8 cellular contexts compared by ENCODE assay signal in the genomic region with DNA sequence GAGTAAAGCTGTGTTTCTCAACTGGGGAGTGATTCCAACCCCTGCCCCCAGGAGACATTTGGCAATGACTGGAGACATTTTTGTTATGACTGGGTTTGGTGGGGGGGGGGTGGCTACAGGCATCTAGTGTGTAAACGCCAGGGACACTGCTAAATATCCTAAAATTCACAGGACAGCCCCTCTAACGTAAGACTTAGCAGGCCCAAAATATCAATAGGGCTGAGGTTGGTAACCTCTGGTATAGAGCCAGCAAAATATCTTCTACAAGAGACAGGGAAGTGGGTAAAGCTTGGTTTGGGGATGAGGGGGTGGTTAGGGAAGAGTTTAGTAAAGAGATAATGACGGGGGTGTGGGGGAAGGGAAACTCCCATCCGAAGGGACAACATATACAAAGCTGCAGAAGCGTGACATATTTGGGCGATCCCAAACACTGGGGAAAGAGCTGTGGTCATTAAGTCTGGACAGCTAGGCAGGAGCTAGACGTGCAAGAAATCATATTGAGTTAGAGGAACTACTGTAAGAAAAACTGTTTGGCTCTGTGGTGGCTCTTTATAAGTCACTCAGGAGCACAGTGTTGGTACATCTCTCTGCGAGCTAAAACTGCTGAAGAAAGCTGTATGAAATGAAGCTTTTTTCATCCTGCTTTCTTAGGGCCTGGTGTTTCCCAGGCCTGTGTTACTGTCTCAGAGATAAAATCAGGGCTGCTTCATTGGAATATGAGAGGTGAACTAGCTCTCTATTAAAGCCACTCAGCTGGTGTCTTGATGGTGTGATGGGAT. TPM values are rescaled to one million over a fixed set of nuclear protein-coding genes. Genes with fewer than 3 reads are reported as not detected.
A peak's percentile ranks its signal among the peaks of the same experiment; 100 is the strongest.
DNase-seq lines count a peak whose midpoint lies in the region; ATAC-seq and TF ChIP-seq lines count a peak whose summit lies in the region.

No MANE protein-coding gene starts in this region.

- peak overlapping the region; percentile 95 for H3K27ac Mint-ChIP-seq in activated CD4-positive, alpha-beta memory T cell treated with anti-CD3 and anti-CD28 coated beads, Interleukin-2, amount 10 ng/mL, durations not matched to agents 7 days and 5 days

- 40% methylated on average over 8 of the region's 8 CpGs for WGBS in right lobe of liver (ENCODE audit: insufficient coverage, low coverage, low lambda C conversion rate, missing lambda C conversion rate)
- 31 to 38% methylated on average over 8 of the region's 8 CpGs for WGBS in upper lobe of left lung, 2 donors

- intact Hi-C loops in right lobe of liver (cut with DNase I), result loop anchor here (10.0 kb wide), 1 partner anchor 71 kb away; the partner anchor contains the start of gene SPG11 (in 2 of the 2)

- H3K36me3 Mint-ChIP-seq in activated CD4-positive, alpha-beta memory T cell treated with anti-CD3 and anti-CD28 coated beads, Interleukin-2, amount 10 ng/mL, durations not matched to agents 7 days and 5 days (ENCODE audit: low read depth), result peaks cover 35% of the 10 kb centered on the region

- CTCF ChIA-PET in activated CD4-positive, alpha-beta memory T cell treated with anti-CD3 and anti-CD28 coated beads, Interleukin-2, amount 10 ng/mL, durations not matched to agents 7 days and 5 days (lab: Charles Lee), result interaction anchor here (0.7 to 15.9 kb wide), 18 partner anchors 9 to 193 kb away, joined by 3 to 399 read pairs (median 4); partner anchors contain the start of genes B2M, PATL2 and SPG11

- no peak for TF ChIP-seq CTCF in right lobe of liver (IDR thresholded peaks at IDR 0.05)
- TF ChIP-seq CTCF in upper lobe of left lung (IDR thresholded peaks at IDR 0.05), result peak in 1 of 6 experiments; percentile 13

- H3K27me3 Mint-ChIP-seq in activated CD4-positive, alpha-beta memory T cell treated with anti-CD3 and anti-CD28 coated beads, Interleukin-2, amount 10 ng/mL, durations not matched to agents 7 days and 5 days, result no peaks in the 10 kb centered on the region

- TF ChIP-seq POLR2A in right lobe of liver (IDR thresholded peaks at IDR 0.05), result no peak
- peak in 1 of 4 donors; percentile 44 for TF ChIP-seq POLR2A in upper lobe of left lung (IDR thresholded peaks at IDR 0.05)

- peak; percentile 67 for DNase-seq in activated CD4-positive, alpha-beta memory T cell treated with anti-CD3 and anti-CD28 coated beads, Interleukin-2, amount 10 ng/mL, durations not matched to agents 7 days and 5 days
- no peak for DNase-seq in right lobe of liver
- DNase-seq in upper lobe of left lung, result peak in 1 of 2 donors; percentile 51
- no peak for DNase-seq in mesenteric fat pad (ENCODE audit: low spot score)

- H3K4me1 Mint-ChIP-seq in activated CD4-positive, alpha-beta memory T cell treated with anti-CD3 and anti-CD28 coated beads, Interleukin-2, amount 10 ng/mL, durations not matched to agents 7 days and 5 days, result peaks cover 73% of the 10 kb centered on the region

- H3K9ac ChIP-seq in BLaER1 treated with 17β-estradiol and CSF1 and Interleukin-3, amounts not matched to agents 10 nM and 100 nM, result peak overlapping the region; percentile 30 to 69 (median 60); a peak in 20 of 22 replicates

- H3K9me3 Mint-ChIP-seq in activated CD4-positive, alpha-beta memory T cell treated with anti-CD3 and anti-CD28 coated beads, Interleukin-2, amount 10 ng/mL, durations not matched to agents 7 days and 5 days, result no peaks in the 10 kb centered on the region

- peaks cover 29 to 64% (median 34%) of the 10 kb centered on the region in 10 experiments for H3K4me1 ChIP-seq in BLaER1 treated with 17β-estradiol and CSF1 and Interleukin-3, amounts not matched to agents 10 nM and 100 nM
- peaks cover 0 to 3% (median 0%) of the 10 kb centered on the region in 4 donors for H3K4me1 ChIP-seq in right lobe of liver
- H3K4me1 ChIP-seq in upper lobe of left lung, result peaks cover 8 to 28% (median 21%) of the 10 kb centered on the region in 4 donors

- peak overlapping the region in 2 of 10 experiments; percentile 11 to 13; a peak in 3 of 20 replicates for H3K4me3 ChIP-seq in BLaER1 treated with 17β-estradiol and CSF1 and Interleukin-3, amounts not matched to agents 10 nM and 100 nM
- no peak overlapping the region for H3K4me3 ChIP-seq in right lobe of liver
- peak overlapping the region in 1 of 4 donors; percentile 10 for H3K4me3 ChIP-seq in upper lobe of left lung

- H3K27ac ChIP-seq in BLaER1 treated with 17β-estradiol and CSF1 and Interleukin-3, amounts not matched to agents 10 nM and 100 nM, result peak overlapping the region; percentile 65 to 88 (median 79)
- H3K27ac ChIP-seq in right lobe of liver (peak overlapping the region; percentile 4 to 48 (median 31)), upper lobe of left lung (peak overlapping the region; percentile 69 to 79 (median 78))

- H3K4me3 Mint-ChIP-seq in activated CD4-positive, alpha-beta memory T cell treated with anti-CD3 and anti-CD28 coated beads, Interleukin-2, amount 10 ng/mL, durations not matched to agents 7 days and 5 days, result peak overlapping the region; percentile 79

- H3K4me2 ChIP-seq in BLaER1 treated with 17β-estradiol and CSF1 and Interleukin-3, amounts not matched to agents 10 nM and 100 nM, result peak overlapping the region; percentile 68 to 85 (median 76)

- no peaks in the 10 kb centered on the region for H4K20me1 ChIP-seq in BLaER1 treated with 17β-estradiol and CSF1 and Interleukin-3, amounts not matched to agents 10 nM and 100 nM

- peaks cover 0 to 16% (median 11%) of the 10 kb centered on the region in 11 experiments; a peak in 11 of 22 replicates for H3K36me3 ChIP-seq in BLaER1 treated with 17β-estradiol and CSF1 and Interleukin-3, amounts not matched to agents 10 nM and 100 nM
- H3K36me3 ChIP-seq in right lobe of liver (no peaks in the 10 kb centered on the region), upper lobe of left lung (peaks cover 0 to 9% (median 0%) of the 10 kb centered on the region in 4 donors)

- POLR2A ChIA-PET in activated CD4-positive, alpha-beta memory T cell treated with anti-CD3 and anti-CD28 coated beads, Interleukin-2, amount 10 ng/mL, durations not matched to agents 7 days and 5 days (lab: Charles Lee), result interaction anchor here (0.6 to 37.6 kb wide), 21 partner anchors 12 to 935 kb away, joined by 3 to 4153 read pairs (median 6); partner anchors contain the start of genes B2M, CTDSPL2, EIF3J and HYPK

- H3K27me3 ChIP-seq in BLaER1 treated with 17β-estradiol and CSF1 and Interleukin-3, amounts not matched to agents 10 nM and 100 nM, result no peaks in the 10 kb centered on the region
- no peaks in the 10 kb centered on the region for H3K27me3 ChIP-seq in right lobe of liver
- H3K27me3 ChIP-seq in upper lobe of left lung, result no peaks in the 10 kb centered on the region

- no peak for TF ChIP-seq EP300 in upper lobe of left lung (IDR thresholded peaks at IDR 0.05)

- peak; percentile 44 for ATAC-seq in HG02798 (IDR thresholded peaks at IDR 0.05; ENCODE audit: poor library complexity, unreplicated experiment)
- peak; percentile 49 to 72 (median 60) for ATAC-seq in right lobe of liver
- peak; percentile 66 to 81 for ATAC-seq in upper lobe of left lung (ENCODE audit: low FRiP score in 2 of 2)
- no peak for ATAC-seq in GM19035 (IDR thresholded peaks at IDR 0.05; ENCODE audit: unreplicated experiment)
- no peak for ATAC-seq in HG03196 (IDR thresholded peaks at IDR 0.05; ENCODE audit: unreplicated experiment)

- H3K9me3 ChIP-seq in BLaER1 treated with 17β-estradiol and CSF1 and Interleukin-3, amounts not matched to agents 10 nM and 100 nM (replicated peaks in 1 of 11), result no peaks in the 10 kb centered on the region
- H3K9me3 ChIP-seq in right lobe of liver (no peaks in the 10 kb centered on the region), upper lobe of left lung (no peaks in the 10 kb centered on the region)

RNA-seq across cellular contexts. Expression of gene TRIM69, which starts 0.7 kb away (rescaled TPM):
- 10 to 100 TPM; 83.4 to 88.2 TPM for total RNA-seq in activated CD4-positive, alpha-beta memory T cell treated with anti-CD3 and anti-CD28 coated beads, Interleukin-2, amount 10 ng/mL, durations not matched to agents 7 days and 5 days
- total RNA-seq in right lobe of liver, result 10 to 100 TPM in 1 of 6 experiments, 1 to 10 TPM in 5; 3.8 to 16.9 (median 6.5) TPM
- 10 to 100 TPM; 10.3 to 29.3 (median 18.3) TPM for total RNA-seq in upper lobe of left lung
- total RNA-seq in mesenteric fat pad, result 18.1 TPM

RNA-seq across cellular contexts. Expression of gene B2M, which starts 24.4 kb away (rescaled TPM):
- total RNA-seq in activated CD4-positive, alpha-beta memory T cell treated with anti-CD3 and anti-CD28 coated beads, Interleukin-2, amount 10 ng/mL, durations not matched to agents 7 days and 5 days, result 1,000 to 10,000 TPM; 9,723 to 9,975 TPM
- total RNA-seq in right lobe of liver (1,000 to 10,000 TPM in 5 of 6 experiments, 100 to 1,000 TPM in 1; 894 to 5,671 (median 2,154) TPM), upper lobe of left lung (1,000 to 10,000 TPM in 5 of 6 donors, 100 to 1,000 TPM in 1; 963 to 7,115 (median 3,598) TPM), mesenteric fat pad (2,407 TPM)

RNA-seq across cellular contexts. Expression of gene PATL2, which starts 24.5 kb away (rescaled TPM):
- 10 to 100 TPM; 36.3 to 36.8 TPM for total RNA-seq in activated CD4-positive, alpha-beta memory T cell treated with anti-CD3 and anti-CD28 coated beads, Interleukin-2, amount 10 ng/mL, durations not matched to agents 7 days and 5 days
- total RNA-seq in right lobe of liver (1 to 10 TPM in 2 of 6 experiments, under 1 TPM in 4; 0.28 to 1.9 (median 0.71) TPM), upper lobe of left lung (10 to 100 TPM in 2 of 6 donors, 1 to 10 TPM in 4; 2.6 to 30.4 (median 7.8) TPM), mesenteric fat pad (2.2 TPM)

Comparison
In these comparisons a context has a peak if more than half of its experiments do, and no peak if none do; other contexts are left out.
1. ATAC-seq: peak in HG02798 (single experiment), right lobe of liver (4 of 4) and upper lobe of left lung (2 of 2); none in GM19035 (single experiment) and HG03196 (single experiment).
2. Peak in every context shown above with its lines, with median percentiles within 50 percentile points of each other: H3K27ac ChIP-seq.